Comparison of ENCODE assay signal across 8 cellular contexts in the genomic region with DNA sequence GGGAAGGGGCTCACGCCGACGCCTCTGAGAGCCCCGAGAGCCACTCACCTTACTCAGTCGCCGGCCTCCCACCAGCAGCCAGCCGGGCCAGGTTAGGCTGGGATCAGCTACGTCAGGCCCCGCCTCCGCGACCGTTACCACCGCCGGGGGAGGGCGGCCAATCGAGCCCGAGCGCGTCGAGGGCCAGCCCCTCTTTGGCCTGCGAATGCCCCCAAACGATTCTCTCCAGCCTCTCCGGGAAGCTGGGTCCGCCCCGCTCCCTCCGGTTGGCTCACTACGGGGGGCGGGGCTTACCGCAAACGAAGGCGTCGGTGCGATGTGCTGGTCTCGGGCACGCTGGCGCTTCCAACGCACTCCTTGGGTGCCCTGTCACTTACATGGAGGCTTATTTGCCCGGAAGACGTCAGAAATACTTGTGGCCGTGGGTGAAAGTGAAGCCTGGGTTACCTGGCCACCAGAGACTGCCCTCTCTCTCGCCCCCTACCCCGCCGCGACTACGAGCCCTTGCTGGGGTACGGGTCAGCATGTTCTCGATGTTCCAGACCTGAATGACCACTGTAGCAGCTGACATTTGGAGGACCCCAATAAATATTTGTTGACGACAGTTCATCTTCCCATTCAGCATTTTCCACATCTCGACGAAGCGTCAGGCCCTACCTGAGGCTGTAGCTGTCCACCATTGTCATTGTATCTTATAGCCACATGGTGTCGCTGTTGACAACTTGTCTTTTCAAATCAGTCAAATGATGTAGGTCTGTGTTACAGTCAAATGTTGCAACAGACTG. TPM values are rescaled to one million over a fixed set of nuclear protein-coding genes. Genes with fewer than 3 reads are reported as not detected.
A peak's percentile ranks its signal among the peaks of the same experiment; 100 is the strongest.
DNase-seq lines count a peak whose midpoint lies in the region; ATAC-seq and TF ChIP-seq lines count a peak whose summit lies in the region.

A gene with protein sequence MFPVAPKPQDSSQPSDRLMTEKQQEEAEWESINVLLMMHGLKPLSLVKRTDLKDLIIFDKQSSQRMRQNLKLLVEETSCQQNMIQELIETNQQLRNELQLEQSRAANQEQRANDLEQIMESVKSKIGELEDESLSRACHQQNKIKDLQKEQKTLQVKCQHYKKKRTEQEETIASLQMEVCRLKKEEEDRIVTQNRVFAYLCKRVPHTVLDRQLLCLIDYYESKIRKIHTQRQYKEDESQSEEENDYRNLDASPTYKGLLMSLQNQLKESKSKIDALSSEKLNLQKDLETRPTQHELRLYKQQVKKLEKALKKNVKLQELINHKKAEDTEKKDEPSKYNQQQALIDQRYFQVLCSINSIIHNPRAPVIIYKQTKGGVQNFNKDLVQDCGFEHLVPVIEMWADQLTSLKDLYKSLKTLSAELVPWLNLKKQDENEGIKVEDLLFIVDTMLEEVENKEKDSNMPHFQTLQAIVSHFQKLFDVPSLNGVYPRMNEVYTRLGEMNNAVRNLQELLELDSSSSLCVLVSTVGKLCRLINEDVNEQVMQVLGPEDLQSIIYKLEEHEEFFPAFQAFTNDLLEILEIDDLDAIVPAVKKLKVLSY (minus strand): TSS at position 111 of the 785 bp plus-strand sequence. CDS start 21,333 bp downstream, outside the sequence.

- H3K27ac ChIP-seq in thoracic aorta = peak within 1 kb of the TSS; percentile 85 to 86

- peaks cover 0 to 11% of the 10 kb centered on the region in 2 donors for H3K4me1 ChIP-seq in thoracic aorta (ENCODE audit: control insufficient read depth in 1 of 2, low read depth in 2 of 2)

- ATAC-seq in GM21825 (IDR thresholded peaks at IDR 0.05; ENCODE audit: unreplicated experiment) (peak; percentile 88), thoracic aorta (ENCODE audit: insufficient number of reproducible peaks, low FRiP score, low read depth) (peak; percentile 99)

- H3K36me3 Mint-ChIP-seq in activated T-helper 1 cell treated with anti-CD3 and anti-CD28 coated beads, Interleukin-12 subunit alpha, Interleukin-12 subunit beta, Interleukin-2, Interleukin-4 antibody, amounts not matched to agents 30 ng/mL and 10 ng/mL and 1 ng/mL, durations not matched to agents 14 hours and 24 hours and 36 hours (ENCODE audit: low read depth) = peaks cover 2% of the 10 kb centered on the region

- H3K27me3 ChIP-seq in thoracic aorta (replicated peaks; ENCODE audit: insufficient read depth) = no peaks in the 10 kb centered on the region

- peak within 1 kb of the TSS; percentile 87 for H3K4me3 Mint-ChIP-seq in activated T-helper 1 cell treated with anti-CD3 and anti-CD28 coated beads, Interleukin-12 subunit alpha, Interleukin-12 subunit beta, Interleukin-2, Interleukin-4 antibody, amounts not matched to agents 30 ng/mL and 10 ng/mL and 1 ng/mL, durations not matched to agents 14 hours and 24 hours and 36 hours

- H3K9me3 Mint-ChIP-seq in activated T-helper 1 cell treated with anti-CD3 and anti-CD28 coated beads, Interleukin-12 subunit alpha, Interleukin-12 subunit beta, Interleukin-2, Interleukin-4 antibody, amounts not matched to agents 30 ng/mL and 10 ng/mL and 1 ng/mL, durations not matched to agents 14 hours and 24 hours and 36 hours = peaks cover 7% of the 10 kb centered on the region

- TF ChIP-seq CTCF in LNCaP clone FGC (IDR thresholded peaks at IDR 0.05; ENCODE audit: control insufficient read depth, extremely low read depth, insufficient read depth) (peak; percentile 91), thoracic aorta (IDR thresholded peaks at IDR 0.05) (peak; percentile 90)

- peaks cover 11% of the 10 kb centered on the region for H3K4me1 Mint-ChIP-seq in activated T-helper 1 cell treated with anti-CD3 and anti-CD28 coated beads, Interleukin-12 subunit alpha, Interleukin-12 subunit beta, Interleukin-2, Interleukin-4 antibody, amounts not matched to agents 30 ng/mL and 10 ng/mL and 1 ng/mL, durations not matched to agents 14 hours and 24 hours and 36 hours (ENCODE audit: low read depth)

- H3K27ac Mint-ChIP-seq in activated T-helper 1 cell treated with anti-CD3 and anti-CD28 coated beads, Interleukin-12 subunit alpha, Interleukin-12 subunit beta, Interleukin-2, Interleukin-4 antibody, amounts not matched to agents 30 ng/mL and 10 ng/mL and 1 ng/mL, durations not matched to agents 14 hours and 24 hours and 36 hours = peak within 1 kb of the TSS; percentile 86

- no peaks in the 10 kb centered on the region for H3K36me3 ChIP-seq in thoracic aorta

- peaks cover 3% of the 10 kb centered on the region for H3K27me3 Mint-ChIP-seq in activated T-helper 1 cell treated with anti-CD3 and anti-CD28 coated beads, Interleukin-12 subunit alpha, Interleukin-12 subunit beta, Interleukin-2, Interleukin-4 antibody, amounts not matched to agents 30 ng/mL and 10 ng/mL and 1 ng/mL, durations not matched to agents 14 hours and 24 hours and 36 hours (ENCODE audit: insufficient read depth)

- H3K4me3 ChIP-seq in LNCaP clone FGC (ENCODE audit: low read depth, low read length) (peak within 1 kb of the TSS; percentile 66), thoracic aorta (peak within 1 kb of the TSS; percentile 82)

- peak; percentile 95 for DNase-seq in EL
- DNase-seq in LNCaP clone FGC (ENCODE audit: low read depth) = peak; percentile 85
- peak; percentile 79 for DNase-seq in activated T-helper 1 cell treated with anti-CD3 and anti-CD28 coated beads, Interleukin-12 subunit alpha, Interleukin-12 subunit beta, Interleukin-2, Interleukin-4 antibody, amounts not matched to agents 30 ng/mL and 10 ng/mL and 1 ng/mL, durations not matched to agents 14 hours and 24 hours and 36 hours (ENCODE audit: low spot score)
- peak; percentile 88 for DNase-seq in foreskin melanocyte
- DNase-seq in occipital lobe (lab: John Stamatoyannopoulos, UW) = no peak
- DNase-seq in thoracic aorta (ENCODE audit: low spot score) = peak; percentile 78
- no peak for DNase-seq in HUDEP-2 (lab: John Stamatoyannopoulos, UW; ENCODE audit: unreplicated experiment in 76 of 76)

- H3K9me3 ChIP-seq in thoracic aorta = no peaks in the 10 kb centered on the region

- intact Hi-C loops in activated T-helper 1 cell treated with anti-CD3 and anti-CD28 coated beads, Interleukin-12 subunit alpha, Interleukin-12 subunit beta, Interleukin-2, Interleukin-4 antibody, amounts not matched to agents 30 ng/mL and 10 ng/mL and 1 ng/mL, durations not matched to agents 14 hours and 24 hours and 36 hours (cut with micrococcal nuclease) = loop anchor here (1.0 to 10.0 kb wide), 13 partner anchors 14 to 748 kb away; partner anchors contain the start of genes ARMC8, DBR1, FAIM and MRPS22

RNA-seq across cellular contexts. Expression of the gene that starts here (rescaled TPM):
- 2.4 and 3.1 TPM in 2 replicates for total RNA-seq in activated T-helper 1 cell treated with anti-CD3 and anti-CD28 coated beads, Interleukin-12 subunit alpha, Interleukin-12 subunit beta, Interleukin-2, Interleukin-4 antibody, amounts not matched to agents 30 ng/mL and 10 ng/mL and 1 ng/mL, durations not matched to agents 14 hours and 24 hours and 36 hours
- 90.6 TPM for total RNA-seq in occipital lobe
- total RNA-seq in thoracic aorta = 10 to 100 TPM; 18.4 to 38.2 TPM

Comparison
In these comparisons a context has a peak if more than half of its experiments do, and no peak if none do; other contexts are left out.
1. DNase-seq: peak in EL (single experiment), LNCaP clone FGC (single experiment), activated T-helper 1 cell treated with anti-CD3 and anti-CD28 coated beads, Interleukin-12 subunit alpha, Interleukin-12 subunit beta, Interleukin-2, Interleukin-4 antibody, amounts not matched to agents 30 ng/mL and 10 ng/mL and 1 ng/mL, durations not matched to agents 14 hours and 24 hours and 36 hours (single experiment), foreskin melanocyte (single experiment) and thoracic aorta (single experiment); none in occipital lobe (single experiment) and HUDEP-2 (0 of 76).